Comparison of ENCODE assay signal across 8 cellular contexts in the genomic region with DNA sequence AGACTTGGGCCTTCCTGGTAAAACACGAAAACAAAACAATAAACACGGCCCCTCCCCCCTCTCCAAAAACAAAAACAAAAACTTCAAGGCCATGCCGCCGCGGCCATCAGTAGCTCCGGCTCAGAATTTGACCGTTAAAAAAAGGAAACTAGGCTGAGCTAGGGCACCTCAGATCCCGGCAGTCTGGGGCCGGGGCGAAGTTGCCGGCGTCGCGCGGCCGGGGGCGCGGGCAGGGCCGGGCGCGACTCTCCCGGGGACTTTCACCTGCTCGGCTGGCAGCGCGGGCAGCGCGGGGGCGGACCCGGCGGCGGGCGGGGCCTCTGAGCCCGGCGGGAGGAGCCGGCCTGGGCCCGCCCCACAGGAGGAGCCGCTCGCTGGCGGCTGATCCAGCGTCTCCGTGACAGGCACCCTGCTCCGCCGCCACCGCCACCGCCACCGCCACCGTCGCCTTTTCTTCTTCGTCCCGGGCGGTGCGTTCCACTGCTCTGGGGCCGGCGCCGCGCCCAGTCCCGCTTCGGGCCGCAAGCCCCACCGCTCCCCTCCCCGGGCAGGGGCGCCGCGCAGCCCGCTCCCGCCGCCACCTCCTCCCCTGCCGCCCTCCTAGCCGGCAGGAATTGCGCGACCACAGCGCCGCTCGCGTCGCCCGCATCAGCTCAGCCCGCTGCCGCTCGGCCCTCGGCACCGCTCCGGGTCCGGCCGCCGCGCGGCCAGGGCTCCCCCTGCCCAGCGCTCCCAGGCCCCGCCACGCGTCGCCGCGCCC. TPM values are rescaled to one million over a fixed set of nuclear protein-coding genes. Genes with fewer than 3 reads are reported as not detected.
DNase-seq lines count a peak whose midpoint lies in the region; ATAC-seq and TF ChIP-seq lines count a peak whose summit lies in the region.

Gene NOS1AP (plus strand): TSS at position 358 of the 760 bp plus-strand sequence. CDS start 487 bp downstream, outside the sequence.

- H3K36me3 ChIP-seq in endodermal cell (ENCODE audit: control insufficient read depth, insufficient read depth, low read length), result no peaks in the 10 kb centered on the region

- H3K9ac ChIP-seq in endodermal cell (ENCODE audit: extremely low read depth, low read length, poor library complexity, severe bottlenecking), result peak within 1 kb of the TSS; percentile 4

- H3K27me3 ChIP-seq in endodermal cell (ENCODE audit: control insufficient read depth, insufficient read depth, low read length, poor library complexity, severe bottlenecking) (peaks cover 37% of the 10 kb centered on the region), mononuclear cell (ENCODE audit: insufficient read depth, low read length) (peaks cover 59% of the 10 kb centered on the region)

- WGBS in endodermal cell (ENCODE audit: insufficient coverage in 1 of 2, insufficient read length in 1 of 2), 2 experiments, result 0 to 1% methylated on average over 31 to 95 of the region's 95 CpGs

- H3K4me3 ChIP-seq in endodermal cell (ENCODE audit: low read length) (peak within 1 kb of the TSS; percentile 80), mononuclear cell (ENCODE audit: low read length) (peak within 1 kb of the TSS; percentile 44)

- DNase-seq in C1 segment of cervical spinal cord (lab: John Stamatoyannopoulos, UW), result peak in 12 of 14 donors; percentile 32 to 87 (median 71)
- peak; percentile 90 for DNase-seq in NCI-H82 (lab: John Stamatoyannopoulos, UW)
- peak; percentile 45 to 63 (median 52) for DNase-seq in activated CD8-positive, alpha-beta memory T cell treated with anti-CD3 and anti-CD28 coated beads for 48 hours (ENCODE audit: low read depth in 2 of 3, low spot score in 2 of 3)
- DNase-seq in endodermal cell, result peak; percentile 94
- peak; percentile 70 to 74 for DNase-seq in stimulated activated CD8-positive, alpha-beta memory T cell treated with anti-CD3 and anti-CD28 coated beads, Interleukin-2, amount 100 ng/mL, for 48 hours (ENCODE audit: low read depth in 2 of 2)

- H3K9me3 ChIP-seq in endodermal cell (ENCODE audit: control insufficient read depth, low read length) (peaks cover 5% of the 10 kb centered on the region), mononuclear cell (ENCODE audit: low read depth, low read length) (no peaks in the 10 kb centered on the region)

- H3K27me3 Mint-ChIP-seq in endodermal cell (ENCODE audit: insufficient read depth), result peaks cover 17% of the 10 kb centered on the region

- H3K4me1 ChIP-seq in endodermal cell (ENCODE audit: control insufficient read depth, insufficient read depth, low read length) (peaks cover 3% of the 10 kb centered on the region), mononuclear cell (ENCODE audit: insufficient read depth, low read length) (peaks cover 18% of the 10 kb centered on the region)

- peaks cover under 1% of the 10 kb centered on the region for H3K9me3 Mint-ChIP-seq in endodermal cell

- peak; percentile 97 for ATAC-seq in GM19372 (IDR thresholded peaks at IDR 0.05; ENCODE audit: low read depth, unreplicated experiment)
- ATAC-seq in HG03457 (IDR thresholded peaks at IDR 0.05; ENCODE audit: unreplicated experiment), result peak; percentile 92

- H3K36me3 Mint-ChIP-seq in endodermal cell (ENCODE audit: low read depth), result peaks cover under 1% of the 10 kb centered on the region

- H3K27ac Mint-ChIP-seq in endodermal cell, result no peak within 1 kb of the TSS

- no peak within 1 kb of the TSS for H3K27ac ChIP-seq in endodermal cell (ENCODE audit: low read depth, low read length)

- TF ChIP-seq CTCF in endodermal cell (conservative IDR thresholded peaks at IDR 0.05), result no peak

- peaks cover 19% of the 10 kb centered on the region for H3K4me1 Mint-ChIP-seq in endodermal cell

- peak within 1 kb of the TSS; percentile 71 for H3K4me3 Mint-ChIP-seq in endodermal cell

RNA-seq across cellular contexts. Expression of gene NOS1AP, which starts in this region (rescaled TPM):
- total RNA-seq in endodermal cell (1 to 10 TPM; 4.8 to 5.9 TPM), mononuclear cell (under 0.01 TPM)
- 5.5 TPM for polyA plus RNA-seq in endodermal cell (2013, experiment 1 of 2)
- 4.8 TPM for polyA plus RNA-seq in endodermal cell (2013, experiment 2 of 2)
